2 cellular contexts compared by ENCODE assay signal in the genomic region with DNA sequence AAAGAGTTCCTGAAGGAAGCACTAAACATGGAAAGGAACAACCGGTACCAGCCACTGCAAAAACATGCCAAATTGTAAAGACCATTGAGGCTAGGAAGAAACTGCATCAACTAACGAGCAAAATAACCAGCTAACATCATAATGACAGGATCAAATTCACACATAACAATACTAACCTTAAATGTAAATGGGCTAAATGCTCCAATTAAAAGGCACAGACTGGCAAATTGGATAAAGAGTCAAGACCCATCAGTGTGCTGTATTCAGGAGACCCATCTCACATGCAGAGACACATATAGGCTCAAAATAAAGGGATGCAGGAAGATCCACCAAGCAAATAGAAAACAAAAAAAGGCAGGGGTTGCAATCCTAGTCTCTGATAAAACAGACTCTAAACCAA.
DNase-seq lines count a peak whose midpoint lies in the region; ATAC-seq, FAIRE-seq and TF ChIP-seq lines count a peak whose summit lies in the region.
"Not testable (repeated sequence)": the region's sequence is repeated elsewhere in the genome, so short reads cannot be mapped to it uniquely, and the experiment has no call there.

No MANE protein-coding gene starts in this region.

- peaks cover 21% of the 10 kb centered on the region for H3K4me1 Mint-ChIP-seq in activated CD4-positive, alpha-beta T cell treated with anti-CD3 and anti-CD28 coated beads, Interleukin-2, amount 10 ng/mL, durations not matched to agents 7 days and 5 days

- not testable (repeated sequence) for H4K20me1 ChIP-seq in K562 (replicated peaks; ENCODE audit: control insufficient read depth, insufficient read depth, low read length)

- H3K4me1 ChIP-seq in K562 (replicated peaks in 1 of 2; ENCODE audit: control insufficient read depth in 2 of 2, insufficient read depth in 2 of 2, low read length in 2 of 2), result not testable (repeated sequence)

- not testable (repeated sequence) for TF ChIP-seq EP300 in K562 (IDR thresholded peaks at IDR 0.05; ENCODE audit: low read length)

- H3K4me3 ChIP-seq in K562, result not testable (repeated sequence)

- not testable (repeated sequence) for TF ChIP-seq RAD21 in K562 (CRISPR knock-in tag; conservative IDR thresholded peaks at IDR 0.05 in 1 of 2, IDR thresholded peaks at IDR 0.05 in 1 of 2)

- not testable (repeated sequence) for H3K27me3 ChIP-seq in K562 (ENCODE audit: control insufficient read depth in 2 of 2, insufficient read depth in 2 of 2, low read length in 2 of 2)

- H3K27ac ChIP-seq in K562 (ENCODE audit: extremely low read depth, low read depth, low read length), result not testable (repeated sequence)

- POLR2A ChIA-PET in activated CD4-positive, alpha-beta T cell treated with anti-CD3 and anti-CD28 coated beads, Interleukin-2, amount 10 ng/mL, durations not matched to agents 7 days and 5 days (lab: Charles Lee); K562 (lab: Yijun Ruan, JAX): not testable (repeated sequence)

- H2AFZ ChIP-seq in K562 (ENCODE audit: low read depth, low read length), result not testable (repeated sequence)

- TF ChIP-seq POLR2A in K562 (conservative IDR thresholded peaks at IDR 0.05), result not testable (repeated sequence)

- H3K4me3 Mint-ChIP-seq in activated CD4-positive, alpha-beta T cell treated with anti-CD3 and anti-CD28 coated beads, Interleukin-2, amount 10 ng/mL, durations not matched to agents 7 days and 5 days, result not testable (repeated sequence)

- ATAC-seq in K562, result not testable (repeated sequence)

- not testable (repeated sequence) for FAIRE-seq in K562 (lab: Jason Lieb, UNC)

- not testable (repeated sequence) for TF ChIP-seq CTCF in K562 (IDR thresholded peaks at IDR 0.05 in 2 of 3, conservative IDR thresholded peaks at IDR 0.05 in 1 of 3; ENCODE audit: insufficient read depth in 2 of 3, low read depth in 1 of 3, low read length in 3 of 3)

- not testable (repeated sequence) for H3K9me3 ChIP-seq in K562 (replicated peaks; ENCODE audit: control insufficient read depth, insufficient read depth, low read depth, low read length)

- H3K36me3 ChIP-seq in K562 (ENCODE audit: control insufficient read depth, insufficient read depth, low read length), result not testable (repeated sequence)

- not testable (repeated sequence) for DNase-seq in activated CD4-positive, alpha-beta T cell treated with anti-CD3 and anti-CD28 coated beads, Interleukin-2, amount 10 ng/mL, durations not matched to agents 7 days and 5 days; K562 (ENCODE audit: extremely low read depth in 1 of 4, low spot score in 3 of 4)

- not testable (repeated sequence) for H3K27me3 Mint-ChIP-seq in activated CD4-positive, alpha-beta T cell treated with anti-CD3 and anti-CD28 coated beads, Interleukin-2, amount 10 ng/mL, durations not matched to agents 7 days and 5 days

- CTCF ChIA-PET in activated CD4-positive, alpha-beta T cell treated with anti-CD3 and anti-CD28 coated beads, Interleukin-2, amount 10 ng/mL, durations not matched to agents 7 days and 5 days (lab: Charles Lee); K562 (lab: Yijun Ruan, JAX; ENCODE audit: low intra/inter-chr PET ratio): not testable (repeated sequence)

- WGBS in K562 (ENCODE audit: insufficient coverage, low coverage, missing lambda C conversion rate), result no CpG with 5 or more reads among the region's 2 CpGs

- peaks cover 33% of the 10 kb centered on the region for H3K9me3 Mint-ChIP-seq in activated CD4-positive, alpha-beta T cell treated with anti-CD3 and anti-CD28 coated beads, Interleukin-2, amount 10 ng/mL, durations not matched to agents 7 days and 5 days

- intact Hi-C loops in K562 (cut with micrococcal nuclease), result not testable (repeated sequence)

- not testable (repeated sequence) for BruUV-seq in K562 (replicated peaks; lab: Mats Ljungman, UMichigan)

- in situ Hi-C loops in K562 (cut with MboI), result not testable (repeated sequence)

- not testable (repeated sequence) for H3K9ac ChIP-seq in K562 (ENCODE audit: insufficient read depth in 1 of 2, low read depth in 2 of 2, low read length in 2 of 2)

- not testable (repeated sequence) for H3K79me2 ChIP-seq in K562 (ENCODE audit: control insufficient read depth, insufficient read depth, low read length)

- H3K27ac Mint-ChIP-seq in activated CD4-positive, alpha-beta T cell treated with anti-CD3 and anti-CD28 coated beads, Interleukin-2, amount 10 ng/mL, durations not matched to agents 7 days and 5 days, result peak overlapping the region; percentile 54

- not testable (repeated sequence) for H3K4me2 ChIP-seq in K562 (ENCODE audit: insufficient read depth, low read length)

- H3K36me3 Mint-ChIP-seq in activated CD4-positive, alpha-beta T cell treated with anti-CD3 and anti-CD28 coated beads, Interleukin-2, amount 10 ng/mL, durations not matched to agents 7 days and 5 days (ENCODE audit: low read depth), result peaks cover 43% of the 10 kb centered on the region

- not testable (repeated sequence) for H3K9me1 ChIP-seq in K562 (ENCODE audit: control insufficient read depth, insufficient read depth, low read length)

TF ChIP-seq in K562, 482 proteins besides CTCF, POLR2A, EP300 and RAD21:
- peak; percentile 91 for TF ChIP-seq ZNF507 (tag; conservative IDR thresholded peaks at IDR 0.05)
TF ChIP-seq in K562: peak in this region for 1; not testable (repeated sequence) for 481.
